9 cellular contexts compared by ENCODE assay signal in genomic region chr12:39692258-39692853, GRCh38.
A peak's percentile ranks its signal among the peaks of the same experiment; 100 is the strongest.
DNase-seq lines count a peak whose midpoint lies in the region; ATAC-seq and TF ChIP-seq lines count a peak whose summit lies in the region.
"Had no signal": no experiment of that assay in that cellular context is flagged by ENCODE, and none has a peak within 500 bp of the region (broad histone marks: within the 10 kb centered on the region; RNA-seq: fewer than 3 reads in every experiment).

No MANE protein-coding gene starts in this region.

- H3K27me3 ChIP-seq in PC-9 (ENCODE audit: insufficient read depth, low read depth) (no peaks in the 10 kb centered on the region), thyroid gland (no peaks in the 10 kb centered on the region)
- H3K27me3 ChIP-seq: neutrophil had no signal

- H2AFZ ChIP-seq in PC-9: no peak overlapping the region

- 0 out of 2 replicates have a peak, but pooled peaks cover 2% of the 10 kb centered on the region for H3K4me1 ChIP-seq in PC-9 (replicated peaks; ENCODE audit: insufficient read depth)
- H3K4me1 ChIP-seq in thyroid gland: no peaks in the 10 kb centered on the region

- CTCF ChIA-PET in PC-9 (lab: Charles Lee): interaction anchor here (0.5 to 1.0 kb wide), 3 partner anchors 73 to 367 kb away, joined by 3 to 7 read pairs (median 4); partner anchors contain the start of gene ABCD2

- no peak for TF ChIP-seq POLR2A in thyroid gland (IDR thresholded peaks at IDR 0.05)

- H3K79me2 ChIP-seq in PC-9 (ENCODE audit: low read depth): no peaks in the 10 kb centered on the region

- no peak overlapping the region for H3K4me3 ChIP-seq in PC-9
- H3K4me3 ChIP-seq in thyroid gland (replicated peaks in 1 of 3): no peak overlapping the region

- BruUV-seq in PC-9 (replicated peaks; lab: Mats Ljungman, UMichigan): no TSS peak

- H3K27ac ChIP-seq in PC-9 (no peak overlapping the region), thyroid gland (no peak overlapping the region)
- H3K27ac ChIP-seq: neutrophil had no signal

- H3K9me3 ChIP-seq in PC-9 (ENCODE audit: insufficient read depth, low read depth) (no peaks in the 10 kb centered on the region), thyroid gland (no peaks in the 10 kb centered on the region)
- H3K9me3 ChIP-seq: neutrophil had no signal

- H3K4me2 ChIP-seq in PC-9: no peak overlapping the region

- peak; percentile 68 for ATAC-seq in GM18868 (IDR thresholded peaks at IDR 0.05; ENCODE audit: unreplicated experiment)

- no peaks in the 10 kb centered on the region for H3K36me3 ChIP-seq in PC-9 (ENCODE audit: low read depth)
- no peaks in the 10 kb centered on the region for H3K36me3 ChIP-seq in thyroid gland
- H3K36me3 ChIP-seq: neutrophil had no signal

- no peaks in the 10 kb centered on the region for H3F3A ChIP-seq in PC-9 (ENCODE audit: insufficient read depth, low read depth)

- intact Hi-C loops in PC-9 (cut with micrococcal nuclease; ENCODE audit: unreplicated experiment): loop anchor here (2.0 to 10.0 kb wide), 3 partner anchors 108 to 374 kb away; no protein-coding TSS in a partner anchor
- intact Hi-C loops in thyroid gland (cut with DNase I): no loop called here

- DNase-seq in AG09319 (ENCODE audit: extremely low read depth, low read depth) (no peak), PC-9 (no peak), inferior parietal cortex (ENCODE audit: extremely low spot score) (peak; percentile 40), thyroid gland (no peak), cerebellar nuclear complex (lab: John Stamatoyannopoulos, UW) (no peak), ecto neural progenitor cell (ENCODE audit: low spot score) (no peak), mucosa of gallbladder (ENCODE audit: low spot score) (no peak)

- no peaks in the 10 kb centered on the region for H3K9me2 ChIP-seq in PC-9 (ENCODE audit: insufficient read depth)

- WGBS in thyroid gland, 2 donors: 66 to 71% methylated on average over 1 of the region's 1 CpG

- TF ChIP-seq CTCF in AG09319 (IDR thresholded peaks at IDR 0.05; ENCODE audit: low read depth, low read length) (peak; percentile 20), PC-9 (conservative IDR thresholded peaks at IDR 0.05) (peak; percentile 67), thyroid gland (IDR thresholded peaks at IDR 0.05) (peak in 3 of 6 experiments; percentile 14 to 41 (median 30))

- H4K20me1 ChIP-seq in PC-9 (ENCODE audit: insufficient read depth): no peaks in the 10 kb centered on the region

- POLR2A ChIA-PET in PC-9 (lab: Charles Lee; ENCODE audit: unreplicated experiment): no interaction called here
